In the genomic region with DNA sequence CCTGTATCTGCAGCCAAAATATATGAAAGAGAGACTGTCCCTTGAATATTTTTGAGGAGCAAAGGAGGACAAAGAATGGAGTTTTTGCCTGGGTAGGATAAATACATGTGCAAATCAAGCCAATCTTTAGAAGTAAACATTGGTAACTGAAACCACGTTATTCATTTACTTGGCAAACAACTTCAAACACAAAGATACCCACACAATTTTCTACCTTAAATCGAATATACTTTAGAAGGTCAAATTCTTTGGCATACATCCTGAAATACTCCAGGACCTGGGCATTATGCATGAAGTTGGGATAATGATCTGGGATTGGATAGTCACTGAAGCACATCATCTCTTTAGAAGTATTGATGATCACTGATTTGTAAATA, we compare ENCODE assay signal across 1 cellular context.
A peak's percentile ranks its signal among the peaks of the same experiment; 100 is the strongest.
TF ChIP-seq lines count a peak whose summit lies in the region.

No MANE protein-coding gene starts in this region.

TF ChIP-seq in HepG2, 621 proteins besides CTCF, POLR2A, EP300 and RAD21 (continued from another document and continues in another):
- TF ChIP-seq SKIL (CRISPR knock-in tag; IDR thresholded peaks at IDR 0.05; ENCODE audit: borderline replicate concordance) (no peak), ELF3 (CRISPR knock-in tag; IDR thresholded peaks at IDR 0.05) (peak; percentile 52), ZNF720 (CRISPR knock-in tag; IDR thresholded peaks at IDR 0.05) (no peak), MYC (CRISPR knock-in tag; IDR thresholded peaks at IDR 0.05; ENCODE audit: borderline replicate concordance) (no peak), MTA3 (CRISPR knock-in tag; IDR thresholded peaks at IDR 0.05) (no peak), U2AF1 (optimal IDR thresholded peaks at IDR 0.05; ENCODE audit: low read depth, low read length) (no peak), TFAP4 (IDR thresholded peaks at IDR 0.05; ENCODE audit: borderline replicate concordance, low read depth) (peak; percentile 80; the same call in 1 of the 2 replicates), FOXJ3 (CRISPR knock-in tag; IDR thresholded peaks at IDR 0.05; ENCODE audit: borderline replicate concordance) (peak; percentile 82; the same call in 1 of the 2 replicates), SAP130 (CRISPR knock-in tag; IDR thresholded peaks at IDR 0.05; ENCODE audit: low read depth) (peak; percentile 69), TBL1XR1 (IDR thresholded peaks at IDR 0.05; ENCODE audit: borderline replicate concordance, low read length, partially characterized antibody) (peak; percentile 38), HDAC2 (CRISPR knock-in tag; IDR thresholded peaks at IDR 0.05) (peak; percentile 72; the same call in 1 of the 2 replicates), GATAD2A (CRISPR knock-in tag; IDR thresholded peaks at IDR 0.05) (peak; percentile 92), ZEB1 (IDR thresholded peaks at IDR 0.05; ENCODE audit: insufficient replicate concordance, low read depth) (peak; percentile 50), ZNF639 (CRISPR knock-in tag; conservative IDR thresholded peaks at IDR 0.05) (no peak), JUND (CRISPR knock-in tag; IDR thresholded peaks at IDR 0.05) (no peak), ZNF296 (CRISPR knock-in tag; conservative IDR thresholded peaks at IDR 0.05) (no peak), ZNF331 (CRISPR knock-in tag; IDR thresholded peaks at IDR 0.05) (0 out of 2 replicates have a peak, but pooled peaks have one; percentile 33), NFE2 (CRISPR knock-in tag; IDR thresholded peaks at IDR 0.05) (no peak), TOPORS (CRISPR knock-in tag; IDR thresholded peaks at IDR 0.05) (no peak), SYNCRIP (IDR thresholded peaks at IDR 0.05; ENCODE audit: insufficient read depth, low read depth, low read length) (no peak), ZNF598 (CRISPR knock-in tag; IDR thresholded peaks at IDR 0.05; ENCODE audit: borderline replicate concordance) (no peak), ZNF441 (CRISPR knock-in tag; IDR thresholded peaks at IDR 0.05; ENCODE audit: borderline replicate concordance) (no peak), SNAI1 (CRISPR knock-in tag; IDR thresholded peaks at IDR 0.05; ENCODE audit: borderline replicate concordance) (no peak), ZNF160 (CRISPR knock-in tag; IDR thresholded peaks at IDR 0.05) (no peak), MAFG (CRISPR knock-in tag; IDR thresholded peaks at IDR 0.05) (no peak), SRY (CRISPR knock-in tag; IDR thresholded peaks at IDR 0.05) (no peak), GZF1 (CRISPR knock-in tag; IDR thresholded peaks at IDR 0.05) (no peak), PHF20 (CRISPR knock-in tag; IDR thresholded peaks at IDR 0.05) (no peak), MEF2D (CRISPR knock-in tag; IDR thresholded peaks at IDR 0.05) (no peak), ZNF773 (CRISPR knock-in tag; IDR thresholded peaks at IDR 0.05; ENCODE audit: borderline replicate concordance) (no peak), MED1 (CRISPR knock-in tag; IDR thresholded peaks at IDR 0.05) (peak; percentile 96), ADNP (CRISPR knock-in tag; IDR thresholded peaks at IDR 0.05) (no peak), FOXP1 (IDR thresholded peaks at IDR 0.05) (no peak), FOXP1 (CRISPR knock-in tag; IDR thresholded peaks at IDR 0.05) (peak; percentile 80; the same call in 1 of the 2 replicates), ZNF782 (CRISPR knock-in tag; IDR thresholded peaks at IDR 0.05; ENCODE audit: borderline replicate concordance) (no peak), ZNF790 (CRISPR knock-in tag; IDR thresholded peaks at IDR 0.05; ENCODE audit: borderline replicate concordance) (no peak), ZNF788 (CRISPR knock-in tag; IDR thresholded peaks at IDR 0.05; ENCODE audit: borderline replicate concordance) (no peak), PLRG1 (conservative IDR thresholded peaks at IDR 0.05) (no peak), RXRB (CRISPR knock-in tag; IDR thresholded peaks at IDR 0.05; ENCODE audit: borderline replicate concordance) (peak; percentile 80; the same call in 1 of the 2 replicates), TEAD3 (CRISPR knock-in tag; optimal IDR thresholded peaks at IDR 0.05; ENCODE audit: borderline replicate concordance) (peak; percentile 70), ATF1 (CRISPR knock-in tag; IDR thresholded peaks at IDR 0.05) (peak; percentile 33; the same call in 1 of the 2 replicates), ZNF101 (CRISPR knock-in tag; IDR thresholded peaks at IDR 0.05; ENCODE audit: borderline replicate concordance, low read depth) (no peak), ZFP62 (CRISPR knock-in tag; IDR thresholded peaks at IDR 0.05) (no peak), NR2F6 (IDR thresholded peaks at IDR 0.05) (peak; percentile 84), NR2F6 (CRISPR knock-in tag; IDR thresholded peaks at IDR 0.05) (peak; percentile 77), CAMTA2 (CRISPR knock-in tag; IDR thresholded peaks at IDR 0.05; ENCODE audit: borderline replicate concordance) (no peak), RORA (CRISPR knock-in tag; IDR thresholded peaks at IDR 0.05) (no peak), PHF21A (CRISPR knock-in tag; IDR thresholded peaks at IDR 0.05) (peak; percentile 51), ZNF546 (CRISPR knock-in tag; conservative IDR thresholded peaks at IDR 0.05) (no peak), PHB2 (IDR thresholded peaks at IDR 0.05; ENCODE audit: partially characterized antibody) (no peak), SP4 (CRISPR knock-in tag; IDR thresholded peaks at IDR 0.05) (no peak), ASH2L (IDR thresholded peaks at IDR 0.05; ENCODE audit: insufficient read length, low read depth, low read length) (peak; percentile 59), CHD2 (IDR thresholded peaks at IDR 0.05; ENCODE audit: low read depth, low read length) (no peak), NBN (conservative IDR thresholded peaks at IDR 0.05) (no peak), KLF12 (CRISPR knock-in tag; IDR thresholded peaks at IDR 0.05; ENCODE audit: borderline replicate concordance) (no peak), NFATC3 (CRISPR knock-in tag; IDR thresholded peaks at IDR 0.05) (no peak), IRF2 (CRISPR knock-in tag; IDR thresholded peaks at IDR 0.05) (peak; percentile 34; the same call in 1 of the 2 replicates), HNF4G (IDR thresholded peaks at IDR 0.05; ENCODE audit: borderline replicate concordance, low read depth, low read length) (0 out of 2 replicates have a peak, but pooled peaks have one; percentile 17), HNF4G (CRISPR knock-in tag; IDR thresholded peaks at IDR 0.05; ENCODE audit: borderline replicate concordance, low read depth) (no peak), ZNF337 (CRISPR knock-in tag; IDR thresholded peaks at IDR 0.05; ENCODE audit: borderline replicate concordance, low read depth) (no peak), ONECUT2 (CRISPR knock-in tag; IDR thresholded peaks at IDR 0.05) (peak; percentile 53)
- TF ChIP-seq, protein P1, sequence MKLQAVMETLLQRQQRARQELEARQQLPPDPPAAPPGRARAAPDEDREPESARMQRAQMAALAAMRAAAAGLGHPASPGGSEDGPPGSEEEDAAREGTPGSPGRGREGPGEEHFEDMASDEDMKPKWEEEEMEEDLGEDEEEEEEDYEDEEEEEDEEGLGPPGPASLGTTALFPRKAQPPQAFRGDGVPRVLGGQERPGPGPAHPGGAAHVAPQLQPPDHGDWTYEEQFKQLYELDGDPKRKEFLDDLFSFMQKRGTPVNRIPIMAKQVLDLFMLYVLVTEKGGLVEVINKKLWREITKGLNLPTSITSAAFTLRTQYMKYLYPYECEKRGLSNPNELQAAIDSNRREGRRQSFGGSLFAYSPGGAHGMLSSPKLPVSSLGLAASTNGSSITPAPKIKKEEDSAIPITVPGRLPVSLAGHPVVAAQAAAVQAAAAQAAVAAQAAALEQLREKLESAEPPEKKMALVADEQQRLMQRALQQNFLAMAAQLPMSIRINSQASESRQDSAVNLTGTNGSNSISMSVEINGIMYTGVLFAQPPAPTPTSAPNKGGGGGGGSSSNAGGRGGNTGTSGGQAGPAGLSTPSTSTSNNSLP (IDR thresholded peaks at IDR 0.05; ENCODE audit: low read depth, low read length): peak; percentile 88
- TF ChIP-seq, protein P2, sequence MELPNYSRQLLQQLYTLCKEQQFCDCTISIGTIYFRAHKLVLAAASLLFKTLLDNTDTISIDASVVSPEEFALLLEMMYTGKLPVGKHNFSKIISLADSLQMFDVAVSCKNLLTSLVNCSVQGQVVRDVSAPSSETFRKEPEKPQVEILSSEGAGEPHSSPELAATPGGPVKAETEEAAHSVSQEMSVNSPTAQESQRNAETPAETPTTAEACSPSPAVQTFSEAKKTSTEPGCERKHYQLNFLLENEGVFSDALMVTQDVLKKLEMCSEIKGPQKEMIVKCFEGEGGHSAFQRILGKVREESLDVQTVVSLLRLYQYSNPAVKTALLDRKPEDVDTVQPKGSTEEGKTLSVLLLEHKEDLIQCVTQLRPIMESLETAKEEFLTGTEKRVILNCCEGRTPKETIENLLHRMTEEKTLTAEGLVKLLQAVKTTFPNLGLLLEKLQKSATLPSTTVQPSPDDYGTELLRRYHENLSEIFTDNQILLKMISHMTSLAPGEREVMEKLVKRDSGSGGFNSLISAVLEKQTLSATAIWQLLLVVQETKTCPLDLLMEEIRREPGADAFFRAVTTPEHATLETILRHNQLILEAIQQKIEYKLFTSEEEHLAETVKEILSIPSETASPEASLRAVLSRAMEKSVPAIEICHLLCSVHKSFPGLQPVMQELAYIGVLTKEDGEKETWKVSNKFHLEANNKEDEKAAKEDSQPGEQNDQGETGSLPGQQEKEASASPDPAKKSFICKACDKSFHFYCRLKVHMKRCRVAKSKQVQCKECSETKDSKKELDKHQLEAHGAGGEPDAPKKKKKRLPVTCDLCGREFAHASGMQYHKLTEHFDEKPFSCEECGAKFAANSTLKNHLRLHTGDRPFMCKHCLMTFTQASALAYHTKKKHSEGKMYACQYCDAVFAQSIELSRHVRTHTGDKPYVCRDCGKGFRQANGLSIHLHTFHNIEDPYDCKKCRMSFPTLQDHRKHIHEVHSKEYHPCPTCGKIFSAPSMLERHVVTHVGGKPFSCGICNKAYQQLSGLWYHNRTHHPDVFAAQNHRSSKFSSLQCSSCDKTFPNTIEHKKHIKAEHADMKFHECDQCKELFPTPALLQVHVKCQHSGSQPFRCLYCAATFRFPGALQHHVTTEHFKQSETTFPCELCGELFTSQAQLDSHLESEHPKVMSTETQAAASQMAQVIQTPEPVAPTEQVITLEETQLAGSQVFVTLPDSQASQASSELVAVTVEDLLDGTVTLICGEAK (IDR thresholded peaks at IDR 0.05): no peak
- TF ChIP-seq, protein P2 (CRISPR knock-in tag; IDR thresholded peaks at IDR 0.05): no peak; the same call in 1 of the 2 replicates
